ENCODE assay signal across 8 cellular contexts in the genomic region with DNA sequence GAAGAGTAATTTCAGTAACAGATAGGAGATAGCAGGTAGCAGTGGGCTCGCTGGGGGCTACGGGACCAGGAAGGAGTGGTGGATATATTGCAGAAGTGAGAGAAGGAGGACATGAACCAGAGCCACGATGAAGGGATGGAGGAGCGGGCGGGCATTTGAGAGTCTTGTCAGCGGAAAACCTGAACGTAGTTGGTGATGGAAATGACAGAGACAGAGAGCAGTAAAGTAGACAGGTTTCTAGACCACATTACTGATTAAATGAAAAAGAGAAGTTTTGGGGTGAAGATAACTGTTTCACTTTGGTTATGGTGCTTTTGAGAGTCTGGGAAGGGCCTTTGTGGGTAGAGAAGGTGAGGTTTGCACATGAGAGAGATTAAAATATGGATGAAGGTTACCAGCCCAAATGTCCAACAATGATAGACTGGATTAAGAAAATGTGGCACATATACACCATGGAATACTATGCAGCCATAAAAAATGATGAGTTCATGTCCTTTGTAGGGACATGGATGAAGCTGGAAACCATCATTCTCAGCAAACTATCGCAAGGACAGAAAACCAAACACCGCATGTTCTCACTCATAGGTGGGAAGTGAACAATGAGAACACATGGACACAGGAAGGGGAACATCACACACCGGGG.
DNase-seq lines count a peak whose midpoint lies in the region; ATAC-seq lines count a peak whose summit lies in the region.
"Not testable (repeated sequence)": the region's sequence is repeated elsewhere in the genome, so short reads cannot be mapped to it uniquely, and the experiment has no call there.

No MANE protein-coding gene starts in this region.

- not testable (repeated sequence) for H3K9me3 Mint-ChIP-seq in CD4-positive, alpha-beta memory T cell; activated CD4-positive, alpha-beta memory T cell treated with anti-CD3 and anti-CD28 coated beads for 36 hours; activated T-helper 17 cell treated with anti-CD3 and anti-CD28 coated beads, Interleukin-2, amount 50 U/mL, for 72 hours; central memory CD8-positive, alpha-beta T cell; naive B cell

- H3K4me3 Mint-ChIP-seq in CD4-positive, alpha-beta memory T cell = peak overlapping the region in 3 of 8 donors; percentile 2 to 40 (median 5)
- H3K4me3 Mint-ChIP-seq in T-helper 17 cell; activated CD4-positive, alpha-beta memory T cell treated with anti-CD3 and anti-CD28 coated beads for 36 hours; central memory CD8-positive, alpha-beta T cell; naive B cell: not testable (repeated sequence)
- peak overlapping the region; percentile 62 for H3K4me3 Mint-ChIP-seq in activated T-helper 17 cell treated with anti-CD3 and anti-CD28 coated beads, Interleukin-2, amount 50 U/mL, for 72 hours

- H3K27ac Mint-ChIP-seq in CD4-positive, alpha-beta memory T cell = peak overlapping the region in 6 of 7 donors; percentile 39 to 89 (median 72)
- H3K27ac Mint-ChIP-seq in T-helper 17 cell = peak overlapping the region; percentile 4
- not testable (repeated sequence) for H3K27ac Mint-ChIP-seq in activated CD4-positive, alpha-beta memory T cell treated with anti-CD3 and anti-CD28 coated beads for 36 hours
- peak overlapping the region; percentile 46 for H3K27ac Mint-ChIP-seq in activated T-helper 17 cell treated with anti-CD3 and anti-CD28 coated beads, Interleukin-2, amount 50 U/mL, for 72 hours
- peak overlapping the region; percentile 26 for H3K27ac Mint-ChIP-seq in central memory CD8-positive, alpha-beta T cell (ENCODE audit: low read depth)
- peak overlapping the region in 4 of 6 donors; percentile 0 to 74 (median 36) for H3K27ac Mint-ChIP-seq in naive B cell

- not testable (repeated sequence) for H3K9me3 ChIP-seq in CD4-positive, alpha-beta memory T cell (ENCODE audit: control insufficient read depth in 1 of 2, low read length in 2 of 2); T-helper 17 cell (ENCODE audit: control insufficient read depth, low read length, poor library complexity, severe bottlenecking)

- H3K27me3 ChIP-seq in CD4-positive, alpha-beta memory T cell (ENCODE audit: insufficient read depth, low read length) = not testable (repeated sequence)

- not testable (repeated sequence) for H3K27me3 Mint-ChIP-seq in CD4-positive, alpha-beta memory T cell; T-helper 17 cell; activated CD4-positive, alpha-beta memory T cell treated with anti-CD3 and anti-CD28 coated beads for 36 hours; activated T-helper 17 cell treated with anti-CD3 and anti-CD28 coated beads, Interleukin-2, amount 50 U/mL, for 72 hours; central memory CD8-positive, alpha-beta T cell; naive B cell

- not testable (repeated sequence) for H3K4me3 ChIP-seq in CD4-positive, alpha-beta memory T cell (ENCODE audit: low read length in 2 of 2)

- H3K36me3 ChIP-seq in CD4-positive, alpha-beta memory T cell (ENCODE audit: insufficient read depth, low read length) = not testable (repeated sequence)

- peaks cover 27 to 53% (median 41%) of the 10 kb centered on the region in 4 donors for H3K4me1 Mint-ChIP-seq in CD4-positive, alpha-beta memory T cell
- H3K4me1 Mint-ChIP-seq in T-helper 17 cell = peaks cover 30% of the 10 kb centered on the region
- H3K4me1 Mint-ChIP-seq in activated CD4-positive, alpha-beta memory T cell treated with anti-CD3 and anti-CD28 coated beads for 36 hours (ENCODE audit: low read depth) = peaks cover 35% of the 10 kb centered on the region
- H3K4me1 Mint-ChIP-seq in activated T-helper 17 cell treated with anti-CD3 and anti-CD28 coated beads, Interleukin-2, amount 50 U/mL, for 72 hours = peaks cover 32% of the 10 kb centered on the region
- peaks cover 20% of the 10 kb centered on the region for H3K4me1 Mint-ChIP-seq in central memory CD8-positive, alpha-beta T cell
- peaks cover 53 to 75% (median 67%) of the 10 kb centered on the region in 3 donors for H3K4me1 Mint-ChIP-seq in naive B cell

- intact Hi-C loops in CD4-positive, alpha-beta memory T cell (cut with micrococcal nuclease); activated CD4-positive, alpha-beta memory T cell treated with anti-CD3 and anti-CD28 coated beads for 36 hours (cut with micrococcal nuclease): not testable (repeated sequence)

- not testable (repeated sequence) for H3K36me3 Mint-ChIP-seq in CD4-positive, alpha-beta memory T cell; T-helper 17 cell (ENCODE audit: low read depth); activated CD4-positive, alpha-beta memory T cell treated with anti-CD3 and anti-CD28 coated beads for 36 hours; activated T-helper 17 cell treated with anti-CD3 and anti-CD28 coated beads, Interleukin-2, amount 50 U/mL, for 72 hours (ENCODE audit: low read depth); central memory CD8-positive, alpha-beta T cell (ENCODE audit: insufficient read depth)
- peaks cover 9 to 17% of the 10 kb centered on the region in 2 donors for H3K36me3 Mint-ChIP-seq in naive B cell

- H3K27ac ChIP-seq in CD4-positive, alpha-beta memory T cell (ENCODE audit: low read depth, low read length) = not testable (repeated sequence)

- CTCF ChIA-PET in CD4-positive, alpha-beta memory T cell (lab: Charles Lee; ENCODE audit: partially characterized antibody); activated CD4-positive, alpha-beta memory T cell treated with anti-CD3 and anti-CD28 coated beads for 36 hours (lab: Charles Lee): not testable (repeated sequence)

- ATAC-seq in T-helper 17 cell; central memory CD8-positive, alpha-beta T cell (replicated peaks; ENCODE audit: extremely low read depth, poor library complexity, severe bottlenecking); naive B cell (ENCODE audit: low read depth in 2 of 2): not testable (repeated sequence)
- ATAC-seq in activated T-helper 17 cell treated with anti-CD3 and anti-CD28 coated beads, Interleukin-2, amount 50 U/mL, for 72 hours (replicated peaks) = peak; percentile 76

- POLR2A ChIA-PET in CD4-positive, alpha-beta memory T cell (lab: Charles Lee; ENCODE audit: partially characterized antibody); activated CD4-positive, alpha-beta memory T cell treated with anti-CD3 and anti-CD28 coated beads for 36 hours (lab: Charles Lee): not testable (repeated sequence)

- not testable (repeated sequence) for DNase-seq in CD4-positive, alpha-beta memory T cell; T-helper 17 cell; central memory CD8-positive, alpha-beta T cell (ENCODE audit: low spot score in 2 of 2); naive B cell
- DNase-seq in activated CD4-positive, alpha-beta memory T cell treated with anti-CD3 and anti-CD28 coated beads for 36 hours = peak; percentile 26
- DNase-seq in stimulated activated CD4-positive, alpha-beta T cell treated with anti-CD3 and anti-CD28 coated beads, Interleukin-15, amount 100 ng/mL, for 24 hours = peak; percentile 22
- DNase-seq in ureter (ENCODE audit: low spot score) = peak; percentile 14

- peaks cover 16% of the 10 kb centered on the region for H3K4me1 ChIP-seq in CD4-positive, alpha-beta memory T cell (ENCODE audit: insufficient read depth, low read length)
